Comparison of ENCODE assay signal across 9 cellular contexts in the genomic region with DNA sequence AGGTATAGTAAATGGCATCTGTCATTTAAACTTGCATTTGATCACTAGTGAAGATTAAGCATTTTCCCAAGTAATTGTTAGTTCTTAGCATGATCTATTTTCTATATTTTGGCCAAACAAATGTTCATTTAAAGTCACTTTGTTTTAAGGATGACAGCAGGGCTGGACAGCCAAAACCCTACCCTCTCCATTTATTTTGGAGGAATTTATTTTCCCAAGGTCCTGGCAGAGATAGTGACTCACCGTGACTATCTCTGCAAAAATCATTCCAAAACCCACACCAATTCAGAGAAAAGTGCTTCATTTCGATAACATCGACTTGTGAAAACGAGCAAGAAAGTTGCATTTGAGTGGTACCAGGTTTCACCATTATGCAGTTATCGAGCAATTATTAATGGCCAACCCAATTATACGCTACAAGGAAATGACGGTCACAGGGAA.
DNase-seq lines count a peak whose midpoint lies in the region; ATAC-seq, FAIRE-seq and TF ChIP-seq lines count a peak whose summit lies in the region.
"Had no signal": no experiment of that assay in that cellular context is flagged by ENCODE, and none has a peak within 500 bp of the region (broad histone marks: within the 10 kb centered on the region; RNA-seq: fewer than 3 reads in every experiment).

No MANE protein-coding gene starts in this region.

- TF ChIP-seq CTCF in epithelial cell of esophagus (IDR thresholded peaks at IDR 0.05; ENCODE audit: insufficient read depth, low read depth, low read length, missing control alignments) (no peak), parathyroid adenoma (IDR thresholded peaks at IDR 0.05) (no peak)

- peak overlapping the region; percentile 91 for H2AFZ ChIP-seq in parathyroid adenoma

- H3K4me3 ChIP-seq in NT2/D1 (ENCODE audit: insufficient read length, low read depth) (peak overlapping the region; percentile 79), epithelial cell of esophagus (ENCODE audit: low read length) (peak overlapping the region; percentile 90), parathyroid adenoma (ENCODE audit: low read depth, low read length) (peak overlapping the region; percentile 94)

- peak; percentile 66 for DNase-seq in NCI-H2107 treated with DMSO at 0.1 percent for 48 hours (lab: John Stamatoyannopoulos, UW; ENCODE audit: unreplicated experiment)
- no peak for DNase-seq in NCI-H2107 (lab: John Stamatoyannopoulos, UW)
- DNase-seq in NT2/D1 (ENCODE audit: low read depth, low spot score): no peak
- no peak for DNase-seq in epithelial cell of esophagus (ENCODE audit: low read depth)
- DNase-seq in GF-D8 (lab: John Stamatoyannopoulos, UW): no peak
- no peak for DNase-seq in H54 (ENCODE audit: insufficient read length, low spot score)

- ATAC-seq in HG03342 (IDR thresholded peaks at IDR 0.05; ENCODE audit: unreplicated experiment): no peak

- peaks cover 6% of the 10 kb centered on the region for H3K27me3 ChIP-seq in NT2/D1 (ENCODE audit: insufficient read depth, insufficient read length)
- H3K27me3 ChIP-seq in parathyroid adenoma (ENCODE audit: control insufficient read depth, insufficient read depth, low read length): no peaks in the 10 kb centered on the region

- H3K79me2 ChIP-seq in parathyroid adenoma: peaks cover 12% of the 10 kb centered on the region

- H3K4me2 ChIP-seq in parathyroid adenoma (ENCODE audit: low read length): peak overlapping the region; percentile 98

- H3K27ac ChIP-seq in parathyroid adenoma: peak overlapping the region; percentile 94

- no peak for TF ChIP-seq POLR2A in H54 (IDR thresholded peaks at IDR 0.05; ENCODE audit: low read depth, low read length)

- FAIRE-seq in H54 (lab: Jason Lieb, UNC): no peak
- FAIRE-seq: endometrium had no signal

- H3K9me3 ChIP-seq in NT2/D1 (ENCODE audit: insufficient read depth, low read length) (no peaks in the 10 kb centered on the region), parathyroid adenoma (ENCODE audit: control insufficient read depth, low read length) (no peaks in the 10 kb centered on the region)

- peaks cover 5% of the 10 kb centered on the region for H3K4me1 ChIP-seq in NT2/D1 (ENCODE audit: insufficient read depth, insufficient read length)
- peaks cover 15% of the 10 kb centered on the region for H3K4me1 ChIP-seq in parathyroid adenoma

- H3K9ac ChIP-seq in NT2/D1 (ENCODE audit: insufficient read length, low read depth) (peak overlapping the region; percentile 94), parathyroid adenoma (peak overlapping the region; percentile 39)

- H3K36me3 ChIP-seq in NT2/D1 (ENCODE audit: insufficient read depth, insufficient read length, low read length) (peaks cover 3% of the 10 kb centered on the region), parathyroid adenoma (ENCODE audit: control insufficient read depth, insufficient read depth, low read length) (no peaks in the 10 kb centered on the region)
